In genomic region chr2:109736177-109736827, GRCh38 we compare ENCODE assay signal across 8 cellular contexts. TPM values are rescaled to one million over a fixed set of nuclear protein-coding genes. Genes with fewer than 3 reads are reported as not detected.
DNase-seq lines count a peak whose midpoint lies in the region; ATAC-seq and TF ChIP-seq lines count a peak whose summit lies in the region.

No MANE protein-coding gene starts in this region.

- H3K27me3 Mint-ChIP-seq in activated naive CD8-positive, alpha-beta T cell treated with anti-CD3 and anti-CD28 coated beads, Interleukin-2, amount 50 U/mL, for 24 hours, result peaks cover 22% of the 10 kb centered on the region

- no peak overlapping the region for H3K27ac Mint-ChIP-seq in activated naive CD8-positive, alpha-beta T cell treated with anti-CD3 and anti-CD28 coated beads, Interleukin-2, amount 50 U/mL, for 24 hours

- H3K27ac ChIP-seq in left ventricle myocardium inferior (replicated peaks), result no peak overlapping the region

- no peaks in the 10 kb centered on the region for H3K4me1 ChIP-seq in left ventricle myocardium inferior

- H3K9me3 Mint-ChIP-seq in activated naive CD8-positive, alpha-beta T cell treated with anti-CD3 and anti-CD28 coated beads, Interleukin-2, amount 50 U/mL, for 24 hours, result no peaks in the 10 kb centered on the region

- no peaks in the 10 kb centered on the region for H3K36me3 ChIP-seq in left ventricle myocardium inferior

- no peak overlapping the region for H3K4me3 Mint-ChIP-seq in activated naive CD8-positive, alpha-beta T cell treated with anti-CD3 and anti-CD28 coated beads, Interleukin-2, amount 50 U/mL, for 24 hours

- no peak for ATAC-seq in activated naive CD8-positive, alpha-beta T cell treated with anti-CD3 and anti-CD28 coated beads, Interleukin-2, amount 50 U/mL, for 24 hours
- ATAC-seq in GM19324 (IDR thresholded peaks at IDR 0.05; ENCODE audit: low FRiP score, unreplicated experiment), result no peak

- H3K9me3 ChIP-seq in left ventricle myocardium inferior (replicated peaks), result no peaks in the 10 kb centered on the region

- no peaks in the 10 kb centered on the region for H3K4me1 Mint-ChIP-seq in activated naive CD8-positive, alpha-beta T cell treated with anti-CD3 and anti-CD28 coated beads, Interleukin-2, amount 50 U/mL, for 24 hours

- no peaks in the 10 kb centered on the region for H3K27me3 ChIP-seq in left ventricle myocardium inferior (ENCODE audit: low read depth)

- intact Hi-C loops in left ventricle myocardium inferior (cut with micrococcal nuclease), result no loop called here

- H3K4me3 ChIP-seq in left ventricle myocardium inferior (no peak overlapping the region), retinal pigment epithelial cell (ENCODE audit: low read length) (no peak overlapping the region)

- TF ChIP-seq CTCF in left ventricle myocardium inferior (IDR thresholded peaks at IDR 0.05; ENCODE audit: borderline replicate concordance), result peak; percentile 82
- peak; percentile 76 for TF ChIP-seq CTCF in retinal pigment epithelial cell (conservative IDR thresholded peaks at IDR 0.05; ENCODE audit: low read depth, low read length)

- no peaks in the 10 kb centered on the region for H3K36me3 Mint-ChIP-seq in activated naive CD8-positive, alpha-beta T cell treated with anti-CD3 and anti-CD28 coated beads, Interleukin-2, amount 50 U/mL, for 24 hours (ENCODE audit: low read depth)

- peak; percentile 13 for DNase-seq in SKM-1 treated with dmso at 0.1 percent for 144 hours (lab: John Stamatoyannopoulos, UW; ENCODE audit: unreplicated experiment)
- DNase-seq in SKM-1 (lab: John Stamatoyannopoulos, UW; ENCODE audit: unreplicated experiment), result no peak
- peak; percentile 59 for DNase-seq in NCI-H1694 treated with DMSO at 0.1 percent for 48 hours (lab: John Stamatoyannopoulos, UW)
- DNase-seq in activated naive CD8-positive, alpha-beta T cell treated with anti-CD3 and anti-CD28 coated beads, Interleukin-2, amount 50 U/mL, for 24 hours, result peak; percentile 9
- no peak for DNase-seq in left ventricle myocardium inferior
- DNase-seq in retinal pigment epithelial cell (ENCODE audit: low read depth), result no peak
- no peak for DNase-seq in T1000 (lab: John Stamatoyannopoulos, UW)

RNA-seq across cellular contexts. Expression of gene RGPD5, which starts 57.8 kb away (rescaled TPM):
- total RNA-seq in left ventricle myocardium inferior, result 24.7 TPM

Comparison
In these comparisons a context has a peak if more than half of its experiments do, and no peak if none do; other contexts are left out.
1. DNase-seq: peak in SKM-1 treated with dmso at 0.1 percent for 144 hours (single experiment), NCI-H1694 treated with DMSO at 0.1 percent for 48 hours (single experiment) and activated naive CD8-positive, alpha-beta T cell treated with anti-CD3 and anti-CD28 coated beads, Interleukin-2, amount 50 U/mL, for 24 hours (single experiment); none in SKM-1 (single experiment), left ventricle myocardium inferior (single experiment), retinal pigment epithelial cell (single experiment) and T1000 (single experiment).